8 cellular contexts compared by ENCODE assay signal in the genomic region with DNA sequence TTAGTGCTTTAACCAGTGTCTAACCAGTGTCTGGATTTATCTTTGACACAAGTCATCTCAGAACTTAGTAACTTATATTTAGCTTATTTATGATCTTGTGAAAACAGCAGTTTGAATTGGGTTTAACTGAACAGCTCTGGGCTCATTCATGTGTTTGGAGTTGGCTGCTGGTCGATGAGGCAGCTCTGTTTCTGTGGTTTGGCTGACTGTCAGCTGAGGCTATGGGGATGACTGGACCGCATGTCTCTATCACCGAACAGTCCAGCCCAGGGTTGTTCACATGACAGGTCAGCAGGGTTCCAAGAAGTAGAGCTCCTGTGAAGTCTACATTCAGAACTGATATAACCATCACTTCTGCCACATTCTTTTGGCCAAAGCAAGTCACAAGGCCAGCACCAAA. TPM values are rescaled to one million over a fixed set of nuclear protein-coding genes. Genes with fewer than 3 reads are reported as not detected.
DNase-seq lines count a peak whose midpoint lies in the region; ATAC-seq and TF ChIP-seq lines count a peak whose summit lies in the region.

No MANE protein-coding gene starts in this region.

- no peaks in the 10 kb centered on the region for H3K4me1 ChIP-seq in colonic mucosa

- no peaks in the 10 kb centered on the region for H3K9me3 Mint-ChIP-seq in stimulated activated effector memory CD8-positive, alpha-beta T cell treated with anti-CD3 and anti-CD28 coated beads, Interleukin-12 subunit alpha, Interleukin-12 subunit beta, amount 100 ng/mL, for 72 hours
- H3K9me3 Mint-ChIP-seq in type B pancreatic cell = no peaks in the 10 kb centered on the region

- H3K27ac ChIP-seq in colonic mucosa = no peak overlapping the region

- no peaks in the 10 kb centered on the region for H3K36me3 Mint-ChIP-seq in stimulated activated effector memory CD8-positive, alpha-beta T cell treated with anti-CD3 and anti-CD28 coated beads, Interleukin-12 subunit alpha, Interleukin-12 subunit beta, amount 100 ng/mL, for 72 hours
- no peaks in the 10 kb centered on the region for H3K36me3 Mint-ChIP-seq in type B pancreatic cell

- H3K4me3 Mint-ChIP-seq in stimulated activated effector memory CD8-positive, alpha-beta T cell treated with anti-CD3 and anti-CD28 coated beads, Interleukin-12 subunit alpha, Interleukin-12 subunit beta, amount 100 ng/mL, for 72 hours = no peak overlapping the region
- H3K4me3 Mint-ChIP-seq in type B pancreatic cell = no peak overlapping the region

- H3K27ac Mint-ChIP-seq in stimulated activated effector memory CD8-positive, alpha-beta T cell treated with anti-CD3 and anti-CD28 coated beads, Interleukin-12 subunit alpha, Interleukin-12 subunit beta, amount 100 ng/mL, for 72 hours = peak overlapping the region; percentile 32
- H3K27ac Mint-ChIP-seq in type B pancreatic cell = no peak overlapping the region

- TF ChIP-seq CTCF in colonic mucosa (IDR thresholded peaks at IDR 0.05) (no peak), type B pancreatic cell (conservative IDR thresholded peaks at IDR 0.05) (no peak)

- intact Hi-C loops in colonic mucosa (cut with DNase I) = no loop called here

- H3K9me3 ChIP-seq in colonic mucosa = no peaks in the 10 kb centered on the region

- no peaks in the 10 kb centered on the region for H3K36me3 ChIP-seq in colonic mucosa

- DNase-seq in GM04504 (ENCODE audit: low read depth) (peak; percentile 89), colonic mucosa (peak; percentile 33), activated gamma-delta T cell treated with Interleukin-2 at 50 U/mL for 16 hours (no peak), type B pancreatic cell (ENCODE audit: extremely low spot score, unreplicated experiment) (no peak), GF-D8 (lab: John Stamatoyannopoulos, UW) (no peak)
- DNase-seq in stimulated activated effector memory CD8-positive, alpha-beta T cell treated with anti-CD3 and anti-CD28 coated beads, Interleukin-12 subunit alpha, Interleukin-12 subunit beta, amount 100 ng/mL, for 72 hours (ENCODE audit: low spot score in 2 of 2) = peak in 1 of 2 donors; percentile 54

- no peak overlapping the region for H3K9ac ChIP-seq in colonic mucosa (ENCODE audit: low read depth in 2 of 2, low read length in 2 of 2)

- no peak overlapping the region for H3K4me3 ChIP-seq in colonic mucosa

- H3K27me3 ChIP-seq in colonic mucosa = no peaks in the 10 kb centered on the region

- peaks cover 19% of the 10 kb centered on the region for H3K27me3 Mint-ChIP-seq in type B pancreatic cell

- H3K4me1 Mint-ChIP-seq in stimulated activated effector memory CD8-positive, alpha-beta T cell treated with anti-CD3 and anti-CD28 coated beads, Interleukin-12 subunit alpha, Interleukin-12 subunit beta, amount 100 ng/mL, for 72 hours = peaks cover 7% of the 10 kb centered on the region
- no peaks in the 10 kb centered on the region for H3K4me1 Mint-ChIP-seq in type B pancreatic cell (ENCODE audit: unreplicated experiment)

- ATAC-seq in GM21515 (IDR thresholded peaks at IDR 0.05; ENCODE audit: unreplicated experiment) = peak; percentile 88
- peak; percentile 79 for ATAC-seq in HG03558 (IDR thresholded peaks at IDR 0.05; ENCODE audit: extremely low read depth, unreplicated experiment)
- peak; percentile 95 for ATAC-seq in stimulated activated effector memory CD8-positive, alpha-beta T cell treated with anti-CD3 and anti-CD28 coated beads, Interleukin-12 subunit alpha, Interleukin-12 subunit beta, amount 100 ng/mL, for 72 hours

RNA-seq across cellular contexts. Expression of gene C21orf91, which starts 29.1 kb away (rescaled TPM):
- total RNA-seq in colonic mucosa (1 to 10 TPM; 3.8 to 9.6 TPM), type B pancreatic cell (ENCODE audit: low replicate concordance) (14.5 and 35.8 TPM in 2 replicates)

Comparison
In these comparisons a context has a peak if more than half of its experiments do, and no peak if none do; other contexts are left out.
1. DNase-seq: peak in GM04504 (single experiment) and colonic mucosa (single experiment); none in activated gamma-delta T cell treated with Interleukin-2 at 50 U/mL for 16 hours (single experiment), type B pancreatic cell (single experiment) and GF-D8 (single experiment).
2. Peak in every context shown above with its lines, with median percentiles within 50 percentile points of each other: ATAC-seq.